Comparison of ENCODE assay signal across 9 cellular contexts in genomic region chr22:26671317-26672059, GRCh38. TPM values are rescaled to one million over a fixed set of nuclear protein-coding genes. Genes with fewer than 3 reads are reported as not detected.
DNase-seq lines count a peak whose midpoint lies in the region; ATAC-seq and TF ChIP-seq lines count a peak whose summit lies in the region.
"Had no signal": no experiment of that assay in that cellular context is flagged by ENCODE, and none has a peak within 500 bp of the region (broad histone marks: within the 10 kb centered on the region; RNA-seq: fewer than 3 reads in every experiment).

No MANE protein-coding gene starts in this region.

- DNase-seq in activated naive CD4-positive, alpha-beta T cell treated with anti-CD3 and anti-CD28 coated beads, Interleukin-2, amount 50 U/mL, for 72 hours (ENCODE audit: low spot score in 2 of 2) = peak; percentile 55 to 77
- DNase-seq in mesendoderm (no peak), SW480 (ENCODE audit: low spot score) (no peak), NCI-H2081 (lab: John Stamatoyannopoulos, UW) (no peak), NCI-H128 (lab: John Stamatoyannopoulos, UW; ENCODE audit: unreplicated experiment) (no peak)
- DNase-seq in stimulated activated CD8-positive, alpha-beta memory T cell treated with anti-CD3 and anti-CD28 coated beads, Interleukin-7, amount 100 ng/mL, for 4 hours (ENCODE audit: low read depth in 2 of 2) = peak; percentile 55 to 63

- peak; percentile 50 for TF ChIP-seq POLR2A in Raji (IDR thresholded peaks at IDR 0.05; ENCODE audit: insufficient read depth, low read depth, low read length)

- no peak overlapping the region for H2AK5ac ChIP-seq in mesendoderm (ENCODE audit: low read length)

- H3K36me3 ChIP-seq in mesendoderm (ENCODE audit: control insufficient read depth, insufficient read depth, low read length) = no peaks in the 10 kb centered on the region

- H2BK120ac ChIP-seq in mesendoderm (ENCODE audit: low read depth, low read length) = no peak overlapping the region

- H3K27me3 ChIP-seq in mesendoderm (ENCODE audit: insufficient read depth, low read length, poor library complexity) = no peaks in the 10 kb centered on the region

- no peak overlapping the region for H3K18ac ChIP-seq in mesendoderm (ENCODE audit: low read length)

- peaks cover 8% of the 10 kb centered on the region for H3K4me1 ChIP-seq in mesendoderm (ENCODE audit: control insufficient read depth, low read depth, low read length)

- peaks cover 24 to 59% of the 10 kb centered on the region in 2 donors for H3K36me3 Mint-ChIP-seq in activated naive CD4-positive, alpha-beta T cell treated with anti-CD3 and anti-CD28 coated beads, Interleukin-2, amount 50 U/mL, for 72 hours

- no peak overlapping the region for H3K4me3 ChIP-seq in mesendoderm (ENCODE audit: low read length)

- no CpG with 5 or more reads among the region's 15 CpGs for WGBS in mesendoderm (ENCODE audit: extremely low coverage, insufficient coverage, low lambda C conversion rate)

- no peak overlapping the region for H3K23ac ChIP-seq in mesendoderm (ENCODE audit: low read length)

- peak overlapping the region; percentile 22 for H3K56ac ChIP-seq in mesendoderm (ENCODE audit: low read length)

- no peak overlapping the region for H3K4me2 ChIP-seq in mesendoderm (ENCODE audit: low read length)

- no peak overlapping the region for H3K4ac ChIP-seq in mesendoderm (ENCODE audit: low read depth, low read length)

- peak; percentile 38 for ATAC-seq in GM21529 (IDR thresholded peaks at IDR 0.05; ENCODE audit: unreplicated experiment)
- peak; percentile 47 to 57 for ATAC-seq in activated naive CD4-positive, alpha-beta T cell treated with anti-CD3 and anti-CD28 coated beads, Interleukin-2, amount 50 U/mL, for 72 hours

- peaks cover 5% of the 10 kb centered on the region for H3K79me1 ChIP-seq in mesendoderm (ENCODE audit: low read length)

- H2BK5ac ChIP-seq in mesendoderm (ENCODE audit: low read length) = no peak overlapping the region

- no peaks in the 10 kb centered on the region for H3K9me3 Mint-ChIP-seq in activated naive CD4-positive, alpha-beta T cell treated with anti-CD3 and anti-CD28 coated beads, Interleukin-2, amount 50 U/mL, for 72 hours

- no peaks in the 10 kb centered on the region for H3K79me2 ChIP-seq in mesendoderm (ENCODE audit: control insufficient read depth, insufficient read depth, low read length)

- H2BK15ac ChIP-seq in mesendoderm (replicated peaks; ENCODE audit: low read depth) = no peak overlapping the region

- peak overlapping the region; percentile 96 to 99 for H3K27ac Mint-ChIP-seq in activated naive CD4-positive, alpha-beta T cell treated with anti-CD3 and anti-CD28 coated beads, Interleukin-2, amount 50 U/mL, for 72 hours

- H3K9ac ChIP-seq in mesendoderm (ENCODE audit: low read length) = no peak overlapping the region

- no peak overlapping the region for H3K27ac ChIP-seq in mesendoderm (ENCODE audit: low read depth, low read length)

- no peak overlapping the region for H4K5ac ChIP-seq in mesendoderm (ENCODE audit: low read length)

- H4K8ac ChIP-seq in mesendoderm (ENCODE audit: low read depth, low read length) = peak overlapping the region; percentile 17

RNA-seq across cellular contexts. Expression of gene MIAT, which starts 14.1 kb away (rescaled TPM):
- 100 to 1,000 TPM in 1 of 2 donors, 10 to 100 TPM in 1; 11.4 to 138 TPM for total RNA-seq in activated naive CD4-positive, alpha-beta T cell treated with anti-CD3 and anti-CD28 coated beads, Interleukin-2, amount 50 U/mL, for 72 hours
- 5.6 TPM for polyA plus RNA-seq in mesendoderm (2013, experiment 1 of 2)
- polyA plus RNA-seq in mesendoderm (2013, experiment 2 of 2) = 5.2 TPM

RNA-seq across cellular contexts. Expression of gene CRYBA4, which starts 49.7 kb away (rescaled TPM):
- not detected for total RNA-seq in activated naive CD4-positive, alpha-beta T cell treated with anti-CD3 and anti-CD28 coated beads, Interleukin-2, amount 50 U/mL, for 72 hours
- 0.72 TPM for polyA plus RNA-seq in mesendoderm (2013, experiment 1 of 2)
- polyA plus RNA-seq in mesendoderm (2013, experiment 2 of 2) = 0.60 TPM
- total RNA-seq: activated CD8-positive, alpha-beta memory T cell treated with anti-CD3 and anti-CD28 coated beads for 36 hours had no signal

RNA-seq across cellular contexts. Expression of gene CRYBB1, which starts 53.7 kb away (rescaled TPM):
- total RNA-seq in activated naive CD4-positive, alpha-beta T cell treated with anti-CD3 and anti-CD28 coated beads, Interleukin-2, amount 50 U/mL, for 72 hours = not detected
- 7.3 TPM for polyA plus RNA-seq in mesendoderm (2013, experiment 1 of 2)
- 7.5 TPM for polyA plus RNA-seq in mesendoderm (2013, experiment 2 of 2)
- total RNA-seq: activated CD8-positive, alpha-beta memory T cell treated with anti-CD3 and anti-CD28 coated beads for 36 hours had no signal

Comparison
In these comparisons a context has a peak if more than half of its experiments do, and no peak if none do; other contexts are left out.
1. DNase-seq: peak in activated naive CD4-positive, alpha-beta T cell treated with anti-CD3 and anti-CD28 coated beads, Interleukin-2, amount 50 U/mL, for 72 hours (2 of 2) and stimulated activated CD8-positive, alpha-beta memory T cell treated with anti-CD3 and anti-CD28 coated beads, Interleukin-7, amount 100 ng/mL, for 4 hours (2 of 2); none in mesendoderm (single experiment), SW480 (single experiment), NCI-H2081 (0 of 2) and NCI-H128 (single experiment).